In the genomic region with DNA sequence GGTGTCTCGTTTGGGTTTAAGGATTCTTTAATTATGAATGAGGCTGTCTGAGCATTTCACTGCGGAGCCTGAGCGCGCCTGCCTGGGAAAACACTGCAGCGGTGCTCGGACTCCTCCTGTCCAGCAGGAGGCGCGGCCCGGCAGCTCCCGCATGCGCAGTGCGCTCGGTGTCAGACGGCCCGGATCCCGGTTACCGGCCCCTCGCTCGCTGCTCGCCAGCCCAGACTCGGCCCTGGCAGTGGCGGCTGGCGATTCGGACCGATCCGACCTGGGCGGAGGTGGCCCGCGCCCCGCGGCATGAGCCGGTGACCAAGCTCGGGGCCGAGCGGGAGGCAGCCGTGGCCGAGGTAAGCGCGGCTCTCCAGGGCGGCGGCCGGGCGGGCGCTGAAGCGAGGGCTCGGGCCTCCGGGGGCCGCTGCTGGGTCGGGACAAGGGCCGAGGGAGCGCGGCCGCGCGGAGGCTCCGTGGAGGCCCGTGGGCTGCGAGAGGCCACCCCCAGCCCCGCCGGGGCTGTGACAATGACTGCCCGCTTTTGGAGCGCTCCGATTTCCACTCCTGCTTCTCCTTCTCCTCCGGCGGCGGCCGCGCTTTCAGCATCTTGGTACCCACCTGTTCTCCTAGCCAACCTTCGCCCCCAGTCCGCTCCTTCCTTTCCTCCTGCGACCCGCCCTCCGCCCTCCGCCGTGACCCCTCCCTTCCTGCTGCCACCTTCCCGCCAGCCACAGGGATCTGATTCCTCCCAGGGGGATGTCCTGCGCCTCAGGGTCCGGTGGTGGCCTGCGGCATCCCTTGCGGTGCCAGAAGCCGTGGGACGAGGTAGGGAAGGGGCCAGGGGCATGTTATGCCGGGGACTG, we compare ENCODE assay signal across 1 cellular context.
TF ChIP-seq lines count a peak whose summit lies in the region.

A gene (plus strand): TSS at position 173 of the 854 bp plus-strand sequence. CDS start 12,035 bp downstream, outside the sequence.

TF ChIP-seq in WTC11, 78 proteins besides CTCF, POLR2A, EP300 and RAD21 (continued from another document and continues in another):
- TF ChIP-seq, protein P1, sequence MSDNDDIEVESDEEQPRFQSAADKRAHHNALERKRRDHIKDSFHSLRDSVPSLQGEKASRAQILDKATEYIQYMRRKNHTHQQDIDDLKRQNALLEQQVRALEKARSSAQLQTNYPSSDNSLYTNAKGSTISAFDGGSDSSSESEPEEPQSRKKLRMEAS (CRISPR knock-in tag; IDR thresholded peaks at IDR 0.05) = no peak
- TF ChIP-seq GABPB1 (CRISPR knock-in tag; IDR thresholded peaks at IDR 0.05) (peak; percentile 42; the same call in 1 of the 2 replicates), CREM (CRISPR knock-in tag; IDR thresholded peaks at IDR 0.05) (no peak), FOXJ3 (CRISPR knock-in tag; IDR thresholded peaks at IDR 0.05; ENCODE audit: borderline replicate concordance) (no peak), ZNF671 (CRISPR knock-in tag; IDR thresholded peaks at IDR 0.05) (no peak), MXD4 (CRISPR knock-in tag; IDR thresholded peaks at IDR 0.05; ENCODE audit: borderline replicate concordance) (no peak), FOXK1 (CRISPR knock-in tag; IDR thresholded peaks at IDR 0.05) (peak; percentile 67; the same call in 1 of the 2 replicates), NFATC4 (CRISPR knock-in tag; IDR thresholded peaks at IDR 0.05) (no peak), ELF4 (CRISPR knock-in tag; IDR thresholded peaks at IDR 0.05; ENCODE audit: low read depth) (no peak), ATF1 (CRISPR knock-in tag; IDR thresholded peaks at IDR 0.05) (no peak), TEAD1 (CRISPR knock-in tag; IDR thresholded peaks at IDR 0.05) (no peak), TP53 (CRISPR knock-in tag; IDR thresholded peaks at IDR 0.05) (0 out of 2 replicates have a peak, but pooled peaks have one; percentile 58), JAZF1 (CRISPR knock-in tag; IDR thresholded peaks at IDR 0.05) (no peak), NFYB (CRISPR knock-in tag; conservative IDR thresholded peaks at IDR 0.05; ENCODE audit: low read depth) (no peak), MYBL2 (CRISPR knock-in tag; IDR thresholded peaks at IDR 0.05) (no peak), ZNF219 (CRISPR knock-in tag; IDR thresholded peaks at IDR 0.05; ENCODE audit: borderline replicate concordance) (0 out of 2 replicates have a peak, but pooled peaks have one; percentile 6), NR1H2 (CRISPR knock-in tag; IDR thresholded peaks at IDR 0.05) (no peak), NFE2L1 (CRISPR knock-in tag; IDR thresholded peaks at IDR 0.05) (no peak), ZNF232 (CRISPR knock-in tag; IDR thresholded peaks at IDR 0.05) (no peak), ZNF121 (CRISPR knock-in tag; IDR thresholded peaks at IDR 0.05) (0 out of 2 replicates have a peak, but pooled peaks have one; percentile 19), SMAD3 (CRISPR knock-in tag; IDR thresholded peaks at IDR 0.05; ENCODE audit: borderline replicate concordance) (no peak), ZNF138 (CRISPR knock-in tag; conservative IDR thresholded peaks at IDR 0.05) (0 out of 2 replicates have a peak, but pooled peaks have one; percentile 23), FOXP1 (CRISPR knock-in tag; IDR thresholded peaks at IDR 0.05; ENCODE audit: borderline replicate concordance) (no peak), ZBTB21 (CRISPR knock-in tag; IDR thresholded peaks at IDR 0.05; ENCODE audit: borderline replicate concordance) (peak; percentile 48; the same call in 1 of the 2 replicates), KAT7 (CRISPR knock-in tag; IDR thresholded peaks at IDR 0.05; ENCODE audit: borderline replicate concordance) (no peak), JUN (CRISPR knock-in tag; IDR thresholded peaks at IDR 0.05) (no peak), ZNF396 (CRISPR knock-in tag; IDR thresholded peaks at IDR 0.05; ENCODE audit: borderline replicate concordance) (no peak), NR3C1 (CRISPR knock-in tag; conservative IDR thresholded peaks at IDR 0.05; ENCODE audit: low read depth) (no peak), ZNF263 (CRISPR knock-in tag; IDR thresholded peaks at IDR 0.05; ENCODE audit: low read depth) (no peak), OVOL2 (CRISPR knock-in tag; IDR thresholded peaks at IDR 0.05; ENCODE audit: borderline replicate concordance) (no peak), ZNF416 (CRISPR knock-in tag; IDR thresholded peaks at IDR 0.05) (no peak)
- TF ChIP-seq, protein P2, sequence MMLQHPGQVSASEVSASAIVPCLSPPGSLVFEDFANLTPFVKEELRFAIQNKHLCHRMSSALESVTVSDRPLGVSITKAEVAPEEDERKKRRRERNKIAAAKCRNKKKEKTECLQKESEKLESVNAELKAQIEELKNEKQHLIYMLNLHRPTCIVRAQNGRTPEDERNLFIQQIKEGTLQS (CRISPR knock-in tag; conservative IDR thresholded peaks at IDR 0.05) = no peak
- TF ChIP-seq, protein P3, sequence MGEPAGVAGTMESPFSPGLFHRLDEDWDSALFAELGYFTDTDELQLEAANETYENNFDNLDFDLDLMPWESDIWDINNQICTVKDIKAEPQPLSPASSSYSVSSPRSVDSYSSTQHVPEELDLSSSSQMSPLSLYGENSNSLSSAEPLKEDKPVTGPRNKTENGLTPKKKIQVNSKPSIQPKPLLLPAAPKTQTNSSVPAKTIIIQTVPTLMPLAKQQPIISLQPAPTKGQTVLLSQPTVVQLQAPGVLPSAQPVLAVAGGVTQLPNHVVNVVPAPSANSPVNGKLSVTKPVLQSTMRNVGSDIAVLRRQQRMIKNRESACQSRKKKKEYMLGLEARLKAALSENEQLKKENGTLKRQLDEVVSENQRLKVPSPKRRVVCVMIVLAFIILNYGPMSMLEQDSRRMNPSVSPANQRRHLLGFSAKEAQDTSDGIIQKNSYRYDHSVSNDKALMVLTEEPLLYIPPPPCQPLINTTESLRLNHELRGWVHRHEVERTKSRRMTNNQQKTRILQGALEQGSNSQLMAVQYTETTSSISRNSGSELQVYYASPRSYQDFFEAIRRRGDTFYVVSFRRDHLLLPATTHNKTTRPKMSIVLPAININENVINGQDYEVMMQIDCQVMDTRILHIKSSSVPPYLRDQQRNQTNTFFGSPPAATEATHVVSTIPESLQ (CRISPR knock-in tag; IDR thresholded peaks at IDR 0.05) = no peak
- TF ChIP-seq, protein P4, sequence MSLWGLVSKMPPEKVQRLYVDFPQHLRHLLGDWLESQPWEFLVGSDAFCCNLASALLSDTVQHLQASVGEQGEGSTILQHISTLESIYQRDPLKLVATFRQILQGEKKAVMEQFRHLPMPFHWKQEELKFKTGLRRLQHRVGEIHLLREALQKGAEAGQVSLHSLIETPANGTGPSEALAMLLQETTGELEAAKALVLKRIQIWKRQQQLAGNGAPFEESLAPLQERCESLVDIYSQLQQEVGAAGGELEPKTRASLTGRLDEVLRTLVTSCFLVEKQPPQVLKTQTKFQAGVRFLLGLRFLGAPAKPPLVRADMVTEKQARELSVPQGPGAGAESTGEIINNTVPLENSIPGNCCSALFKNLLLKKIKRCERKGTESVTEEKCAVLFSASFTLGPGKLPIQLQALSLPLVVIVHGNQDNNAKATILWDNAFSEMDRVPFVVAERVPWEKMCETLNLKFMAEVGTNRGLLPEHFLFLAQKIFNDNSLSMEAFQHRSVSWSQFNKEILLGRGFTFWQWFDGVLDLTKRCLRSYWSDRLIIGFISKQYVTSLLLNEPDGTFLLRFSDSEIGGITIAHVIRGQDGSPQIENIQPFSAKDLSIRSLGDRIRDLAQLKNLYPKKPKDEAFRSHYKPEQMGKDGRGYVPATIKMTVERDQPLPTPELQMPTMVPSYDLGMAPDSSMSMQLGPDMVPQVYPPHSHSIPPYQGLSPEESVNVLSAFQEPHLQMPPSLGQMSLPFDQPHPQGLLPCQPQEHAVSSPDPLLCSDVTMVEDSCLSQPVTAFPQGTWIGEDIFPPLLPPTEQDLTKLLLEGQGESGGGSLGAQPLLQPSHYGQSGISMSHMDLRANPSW (CRISPR knock-in tag; conservative IDR thresholded peaks at IDR 0.05; ENCODE audit: low read depth) = no peak
- TF ChIP-seq, protein P5, sequence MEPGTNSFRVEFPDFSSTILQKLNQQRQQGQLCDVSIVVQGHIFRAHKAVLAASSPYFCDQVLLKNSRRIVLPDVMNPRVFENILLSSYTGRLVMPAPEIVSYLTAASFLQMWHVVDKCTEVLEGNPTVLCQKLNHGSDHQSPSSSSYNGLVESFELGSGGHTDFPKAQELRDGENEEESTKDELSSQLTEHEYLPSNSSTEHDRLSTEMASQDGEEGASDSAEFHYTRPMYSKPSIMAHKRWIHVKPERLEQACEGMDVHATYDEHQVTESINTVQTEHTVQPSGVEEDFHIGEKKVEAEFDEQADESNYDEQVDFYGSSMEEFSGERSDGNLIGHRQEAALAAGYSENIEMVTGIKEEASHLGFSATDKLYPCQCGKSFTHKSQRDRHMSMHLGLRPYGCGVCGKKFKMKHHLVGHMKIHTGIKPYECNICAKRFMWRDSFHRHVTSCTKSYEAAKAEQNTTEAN (CRISPR knock-in tag; IDR thresholded peaks at IDR 0.05) = no peak
- TF ChIP-seq, protein P6, sequence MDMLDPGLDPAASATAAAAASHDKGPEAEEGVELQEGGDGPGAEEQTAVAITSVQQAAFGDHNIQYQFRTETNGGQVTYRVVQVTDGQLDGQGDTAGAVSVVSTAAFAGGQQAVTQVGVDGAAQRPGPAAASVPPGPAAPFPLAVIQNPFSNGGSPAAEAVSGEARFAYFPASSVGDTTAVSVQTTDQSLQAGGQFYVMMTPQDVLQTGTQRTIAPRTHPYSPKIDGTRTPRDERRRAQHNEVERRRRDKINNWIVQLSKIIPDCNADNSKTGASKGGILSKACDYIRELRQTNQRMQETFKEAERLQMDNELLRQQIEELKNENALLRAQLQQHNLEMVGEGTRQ (CRISPR knock-in tag; IDR thresholded peaks at IDR 0.05) = no peak; the same call in 1 of the 2 replicates
- TF ChIP-seq, protein P7, sequence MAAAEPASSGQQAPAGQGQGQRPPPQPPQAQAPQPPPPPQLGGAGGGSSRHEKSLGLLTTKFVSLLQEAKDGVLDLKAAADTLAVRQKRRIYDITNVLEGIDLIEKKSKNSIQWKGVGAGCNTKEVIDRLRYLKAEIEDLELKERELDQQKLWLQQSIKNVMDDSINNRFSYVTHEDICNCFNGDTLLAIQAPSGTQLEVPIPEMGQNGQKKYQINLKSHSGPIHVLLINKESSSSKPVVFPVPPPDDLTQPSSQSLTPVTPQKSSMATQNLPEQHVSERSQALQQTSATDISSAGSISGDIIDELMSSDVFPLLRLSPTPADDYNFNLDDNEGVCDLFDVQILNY (CRISPR knock-in tag; IDR thresholded peaks at IDR 0.05) = no peak
- TF ChIP-seq, protein P8, sequence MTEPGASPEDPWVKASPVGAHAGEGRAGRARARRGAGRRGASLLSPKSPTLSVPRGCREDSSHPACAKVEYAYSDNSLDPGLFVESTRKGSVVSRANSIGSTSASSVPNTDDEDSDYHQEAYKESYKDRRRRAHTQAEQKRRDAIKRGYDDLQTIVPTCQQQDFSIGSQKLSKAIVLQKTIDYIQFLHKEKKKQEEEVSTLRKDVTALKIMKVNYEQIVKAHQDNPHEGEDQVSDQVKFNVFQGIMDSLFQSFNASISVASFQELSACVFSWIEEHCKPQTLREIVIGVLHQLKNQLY (CRISPR knock-in tag; IDR thresholded peaks at IDR 0.05) = no peak
- TF ChIP-seq, protein P9, sequence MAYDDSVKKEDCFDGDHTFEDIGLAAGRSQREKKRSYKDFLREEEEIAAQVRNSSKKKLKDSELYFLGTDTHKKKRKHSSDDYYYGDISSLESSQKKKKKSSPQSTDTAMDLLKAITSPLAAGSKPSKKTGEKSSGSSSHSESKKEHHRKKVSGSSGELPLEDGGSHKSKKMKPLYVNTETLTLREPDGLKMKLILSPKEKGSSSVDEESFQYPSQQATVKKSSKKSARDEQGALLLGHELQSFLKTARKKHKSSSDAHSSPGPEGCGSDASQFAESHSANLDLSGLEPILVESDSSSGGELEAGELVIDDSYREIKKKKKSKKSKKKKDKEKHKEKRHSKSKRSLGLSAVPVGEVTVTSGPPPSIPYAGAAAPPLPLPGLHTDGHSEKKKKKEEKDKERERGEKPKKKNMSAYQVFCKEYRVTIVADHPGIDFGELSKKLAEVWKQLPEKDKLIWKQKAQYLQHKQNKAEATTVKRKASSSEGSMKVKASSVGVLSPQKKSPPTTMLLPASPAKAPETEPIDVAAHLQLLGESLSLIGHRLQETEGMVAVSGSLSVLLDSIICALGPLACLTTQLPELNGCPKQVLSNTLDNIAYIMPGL (CRISPR knock-in tag; IDR thresholded peaks at IDR 0.05) = peak; percentile 94
- TF ChIP-seq, protein P10, sequence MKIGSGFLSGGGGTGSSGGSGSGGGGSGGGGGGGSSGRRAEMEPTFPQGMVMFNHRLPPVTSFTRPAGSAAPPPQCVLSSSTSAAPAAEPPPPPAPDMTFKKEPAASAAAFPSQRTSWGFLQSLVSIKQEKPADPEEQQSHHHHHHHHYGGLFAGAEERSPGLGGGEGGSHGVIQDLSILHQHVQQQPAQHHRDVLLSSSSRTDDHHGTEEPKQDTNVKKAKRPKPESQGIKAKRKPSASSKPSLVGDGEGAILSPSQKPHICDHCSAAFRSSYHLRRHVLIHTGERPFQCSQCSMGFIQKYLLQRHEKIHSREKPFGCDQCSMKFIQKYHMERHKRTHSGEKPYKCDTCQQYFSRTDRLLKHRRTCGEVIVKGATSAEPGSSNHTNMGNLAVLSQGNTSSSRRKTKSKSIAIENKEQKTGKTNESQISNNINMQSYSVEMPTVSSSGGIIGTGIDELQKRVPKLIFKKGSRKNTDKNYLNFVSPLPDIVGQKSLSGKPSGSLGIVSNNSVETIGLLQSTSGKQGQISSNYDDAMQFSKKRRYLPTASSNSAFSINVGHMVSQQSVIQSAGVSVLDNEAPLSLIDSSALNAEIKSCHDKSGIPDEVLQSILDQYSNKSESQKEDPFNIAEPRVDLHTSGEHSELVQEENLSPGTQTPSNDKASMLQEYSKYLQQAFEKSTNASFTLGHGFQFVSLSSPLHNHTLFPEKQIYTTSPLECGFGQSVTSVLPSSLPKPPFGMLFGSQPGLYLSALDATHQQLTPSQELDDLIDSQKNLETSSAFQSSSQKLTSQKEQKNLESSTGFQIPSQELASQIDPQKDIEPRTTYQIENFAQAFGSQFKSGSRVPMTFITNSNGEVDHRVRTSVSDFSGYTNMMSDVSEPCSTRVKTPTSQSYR (CRISPR knock-in tag; IDR thresholded peaks at IDR 0.05) = no peak
- TF ChIP-seq, protein P11, sequence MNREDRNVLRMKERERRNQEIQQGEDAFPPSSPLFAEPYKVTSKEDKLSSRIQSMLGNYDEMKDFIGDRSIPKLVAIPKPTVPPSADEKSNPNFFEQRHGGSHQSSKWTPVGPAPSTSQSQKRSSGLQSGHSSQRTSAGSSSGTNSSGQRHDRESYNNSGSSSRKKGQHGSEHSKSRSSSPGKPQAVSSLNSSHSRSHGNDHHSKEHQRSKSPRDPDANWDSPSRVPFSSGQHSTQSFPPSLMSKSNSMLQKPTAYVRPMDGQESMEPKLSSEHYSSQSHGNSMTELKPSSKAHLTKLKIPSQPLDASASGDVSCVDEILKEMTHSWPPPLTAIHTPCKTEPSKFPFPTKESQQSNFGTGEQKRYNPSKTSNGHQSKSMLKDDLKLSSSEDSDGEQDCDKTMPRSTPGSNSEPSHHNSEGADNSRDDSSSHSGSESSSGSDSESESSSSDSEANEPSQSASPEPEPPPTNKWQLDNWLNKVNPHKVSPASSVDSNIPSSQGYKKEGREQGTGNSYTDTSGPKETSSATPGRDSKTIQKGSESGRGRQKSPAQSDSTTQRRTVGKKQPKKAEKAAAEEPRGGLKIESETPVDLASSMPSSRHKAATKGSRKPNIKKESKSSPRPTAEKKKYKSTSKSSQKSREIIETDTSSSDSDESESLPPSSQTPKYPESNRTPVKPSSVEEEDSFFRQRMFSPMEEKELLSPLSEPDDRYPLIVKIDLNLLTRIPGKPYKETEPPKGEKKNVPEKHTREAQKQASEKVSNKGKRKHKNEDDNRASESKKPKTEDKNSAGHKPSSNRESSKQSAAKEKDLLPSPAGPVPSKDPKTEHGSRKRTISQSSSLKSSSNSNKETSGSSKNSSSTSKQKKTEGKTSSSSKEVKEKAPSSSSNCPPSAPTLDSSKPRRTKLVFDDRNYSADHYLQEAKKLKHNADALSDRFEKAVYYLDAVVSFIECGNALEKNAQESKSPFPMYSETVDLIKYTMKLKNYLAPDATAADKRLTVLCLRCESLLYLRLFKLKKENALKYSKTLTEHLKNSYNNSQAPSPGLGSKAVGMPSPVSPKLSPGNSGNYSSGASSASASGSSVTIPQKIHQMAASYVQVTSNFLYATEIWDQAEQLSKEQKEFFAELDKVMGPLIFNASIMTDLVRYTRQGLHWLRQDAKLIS (CRISPR knock-in tag; IDR thresholded peaks at IDR 0.05; ENCODE audit: borderline replicate concordance) = no peak
